In genomic region chr7:47453093-47454056, GRCh38 we compare ENCODE assay signal across 8 cellular contexts.
DNase-seq lines count a peak whose midpoint lies in the region; ATAC-seq, FAIRE-seq and TF ChIP-seq lines count a peak whose summit lies in the region.

No MANE protein-coding gene starts in this region.

- WGBS in pancreas, 2 donors: 17 to 18% methylated on average over 23 of the region's 23 CpGs

- POLR2A ChIA-PET in CD4-positive, alpha-beta T cell (lab: Charles Lee): no interaction called here

- H3K27ac ChIP-seq in Peyer's patch (peak overlapping the region; percentile 52 to 80 (median 64)), pancreas (peak overlapping the region; percentile 89 to 97 (median 93))
- H3K27ac ChIP-seq in CD4-positive, alpha-beta T cell (ENCODE audit: low read depth, low read length): no peak overlapping the region

- ATAC-seq in pancreas (peak; percentile 75 to 85 (median 81)), GM19395 (IDR thresholded peaks at IDR 0.05; ENCODE audit: unreplicated experiment) (no peak)
- no peak for ATAC-seq in CD4-positive, alpha-beta T cell (ENCODE audit: poor library complexity)

- H3K9me3 ChIP-seq in Peyer's patch (no peaks in the 10 kb centered on the region), pancreas (no peaks in the 10 kb centered on the region)
- no peaks in the 10 kb centered on the region for H3K9me3 ChIP-seq in CD4-positive, alpha-beta T cell (ENCODE audit: control insufficient read depth, low read length)

- peak overlapping the region in 1 of 4 donors; percentile 5 for H3K4me3 ChIP-seq in Peyer's patch
- H3K4me3 ChIP-seq in pancreas: peak overlapping the region; percentile 19 to 60 (median 40)

- no peak overlapping the region for H3K4me3 Mint-ChIP-seq in CD4-positive, alpha-beta T cell

- H3K27me3 ChIP-seq in Peyer's patch (no peaks in the 10 kb centered on the region), pancreas (no peaks in the 10 kb centered on the region)
- no peaks in the 10 kb centered on the region for H3K27me3 ChIP-seq in CD4-positive, alpha-beta T cell (ENCODE audit: control insufficient read depth, insufficient read depth, low read length)

- FAIRE-seq in pancreas (lab: Jason Lieb, UNC): no peak

- DNase-seq in DMS53 (lab: John Stamatoyannopoulos, UW) (peak; percentile 96), Peyer's patch (peak in 1 of 3 donors; percentile 77), fibroblast of peridontal ligament (ENCODE audit: extremely low read depth) (peak; percentile 73), pancreas (peak; percentile 75 to 89 (median 82)), AML-193 (lab: John Stamatoyannopoulos, UW) (no peak)
- no peak for DNase-seq in stimulated activated CD8-positive, alpha-beta memory T cell treated with anti-CD3 and anti-CD28 coated beads, Interleukin-4, amount 100 ng/mL, for 48 hours
- DNase-seq in CD4-positive, alpha-beta T cell: no peak

- no peaks in the 10 kb centered on the region for H3K27me3 Mint-ChIP-seq in CD4-positive, alpha-beta T cell

- intact Hi-C loops in pancreas (cut with DNase I): no loop called here
- intact Hi-C loops in CD4-positive, alpha-beta T cell (cut with DNase I, micrococcal nuclease): no loop called here

- TF ChIP-seq CTCF in Peyer's patch (IDR thresholded peaks at IDR 0.05): no peak
- TF ChIP-seq CTCF in pancreas (IDR thresholded peaks at IDR 0.05): no peak
- TF ChIP-seq CTCF in CD4-positive, alpha-beta T cell (IDR thresholded peaks at IDR 0.05): no peak

- H3K4me1 Mint-ChIP-seq in CD4-positive, alpha-beta T cell (ENCODE audit: low read depth): no peaks in the 10 kb centered on the region

- no peaks in the 10 kb centered on the region for H3K36me3 ChIP-seq in Peyer's patch
- peaks cover 0 to 3% (median 0%) of the 10 kb centered on the region in 3 donors for H3K36me3 ChIP-seq in pancreas

- peaks cover 0 to 42% (median 5%) of the 10 kb centered on the region in 4 donors for H3K4me1 ChIP-seq in Peyer's patch
- H3K4me1 ChIP-seq in pancreas: peaks cover 26 to 51% (median 41%) of the 10 kb centered on the region in 3 donors

- no peaks in the 10 kb centered on the region for H3K9me3 Mint-ChIP-seq in CD4-positive, alpha-beta T cell

- TF ChIP-seq POLR2A in Peyer's patch (IDR thresholded peaks at IDR 0.05): no peak

- H3K36me3 Mint-ChIP-seq in CD4-positive, alpha-beta T cell (ENCODE audit: low read depth): no peaks in the 10 kb centered on the region

- no peak overlapping the region for H3K27ac Mint-ChIP-seq in CD4-positive, alpha-beta T cell

- CTCF ChIA-PET in CD4-positive, alpha-beta T cell (lab: Charles Lee): no interaction called here

Comparison
In these comparisons a context has a peak if more than half of its experiments do, and no peak if none do; other contexts are left out.
1. DNase-seq: peak in DMS53 (single experiment), fibroblast of peridontal ligament (single experiment) and pancreas (6 of 6); none in stimulated activated CD8-positive, alpha-beta memory T cell treated with anti-CD3 and anti-CD28 coated beads, Interleukin-4, amount 100 ng/mL, for 48 hours (single experiment), AML-193 (0 of 2) and CD4-positive, alpha-beta T cell (0 of 10).
2. ATAC-seq: peak in pancreas (4 of 4); none in GM19395 (single experiment) and CD4-positive, alpha-beta T cell (single experiment).